Comparison of ENCODE assay signal across 12 cellular contexts in genomic region chr17:77667478-77667877, GRCh38.
DNase-seq lines count a peak whose midpoint lies in the region; ATAC-seq and TF ChIP-seq lines count a peak whose summit lies in the region.
"Had no signal": no experiment of that assay in that cellular context is flagged by ENCODE, and none has a peak within 500 bp of the region (broad histone marks: within the 10 kb centered on the region; RNA-seq: fewer than 3 reads in every experiment).

No MANE protein-coding gene starts in this region.

- peaks cover 0 to 4% (median 0%) of the 10 kb centered on the region in 3 donors for H3K27me3 ChIP-seq in stomach
- H3K27me3 ChIP-seq in testis, result no peaks in the 10 kb centered on the region

- ATAC-seq in effector memory CD8-positive, alpha-beta T cell (replicated peaks), result no peak
- no peak for ATAC-seq in HG02884 (IDR thresholded peaks at IDR 0.05; ENCODE audit: unreplicated experiment)
- ATAC-seq: GM23338 had no signal

- no peak overlapping the region for H3K9ac ChIP-seq in SK-N-MC (ENCODE audit: insufficient read length)

- H3K9me3 ChIP-seq in SK-N-MC (ENCODE audit: low read depth, low read length) (peaks cover 12% of the 10 kb centered on the region; the same call in 1 of the 2 replicates), stomach (peaks cover 0 to 13% (median 3%) of the 10 kb centered on the region in 4 donors), testis (no peaks in the 10 kb centered on the region)

- H3K27me3 Mint-ChIP-seq in activated naive CD4-positive, alpha-beta T cell treated with anti-CD3 and anti-CD28 coated beads for 36 hours (ENCODE audit: low read depth), result no peaks in the 10 kb centered on the region
- H3K27me3 Mint-ChIP-seq in effector memory CD8-positive, alpha-beta T cell, result no peaks in the 10 kb centered on the region

- H3K9me3 Mint-ChIP-seq in activated naive CD4-positive, alpha-beta T cell treated with anti-CD3 and anti-CD28 coated beads for 36 hours, result peaks cover 22% of the 10 kb centered on the region
- H3K9me3 Mint-ChIP-seq in effector memory CD8-positive, alpha-beta T cell, result no peaks in the 10 kb centered on the region

- peak overlapping the region; percentile 58; the same call in 1 of the 2 replicates for H3K4me3 ChIP-seq in SK-N-MC
- H3K4me3 ChIP-seq in stomach, result no peak overlapping the region
- no peak overlapping the region for H3K4me3 ChIP-seq in testis
- H3K4me3 ChIP-seq: GM23338 had no signal

- TF ChIP-seq EP300 in stomach (IDR thresholded peaks at IDR 0.05), result no peak

- intact Hi-C loops in activated naive CD4-positive, alpha-beta T cell treated with anti-CD3 and anti-CD28 coated beads for 36 hours (cut with micrococcal nuclease), result loop anchor here (1.0 to 2.0 kb wide), 4 partner anchors 22 to 291 kb away; partner anchors contain the start of gene TNRC6C
- intact Hi-C loops in stomach (cut with DNase I; ENCODE audit: low total_unique reads), result no loop called here
- intact Hi-C loops in testis (cut with DNase I; ENCODE audit: low total_unique reads), result no loop called here

- peak overlapping the region; percentile 98 for H3K27ac Mint-ChIP-seq in activated naive CD4-positive, alpha-beta T cell treated with anti-CD3 and anti-CD28 coated beads for 36 hours
- H3K27ac Mint-ChIP-seq in effector memory CD8-positive, alpha-beta T cell, result peak overlapping the region; percentile 88 to 96
- H3K27ac Mint-ChIP-seq: GM23338, progenitor cell of endocrine pancreas had no signal

- peak overlapping the region; percentile 94 for H3K4me3 Mint-ChIP-seq in activated naive CD4-positive, alpha-beta T cell treated with anti-CD3 and anti-CD28 coated beads for 36 hours
- peak overlapping the region; percentile 85 to 94 for H3K4me3 Mint-ChIP-seq in effector memory CD8-positive, alpha-beta T cell
- H3K4me3 Mint-ChIP-seq: GM23338 had no signal

- H3K4me1 Mint-ChIP-seq in activated naive CD4-positive, alpha-beta T cell treated with anti-CD3 and anti-CD28 coated beads for 36 hours (ENCODE audit: low read depth), result peaks cover 49% of the 10 kb centered on the region
- H3K4me1 Mint-ChIP-seq in effector memory CD8-positive, alpha-beta T cell (ENCODE audit: low read depth in 2 of 2), result peaks cover 24 to 44% of the 10 kb centered on the region in 2 donors

- peaks cover 20% of the 10 kb centered on the region for H3K36me3 Mint-ChIP-seq in activated naive CD4-positive, alpha-beta T cell treated with anti-CD3 and anti-CD28 coated beads for 36 hours (ENCODE audit: low read depth)
- H3K36me3 Mint-ChIP-seq in effector memory CD8-positive, alpha-beta T cell (ENCODE audit: insufficient read depth), result peaks cover 4% of the 10 kb centered on the region

- H3K4me1 ChIP-seq in stomach, result peaks cover 0 to 11% (median 0%) of the 10 kb centered on the region in 4 donors
- no peaks in the 10 kb centered on the region for H3K4me1 ChIP-seq in testis

- CTCF ChIA-PET in activated naive CD4-positive, alpha-beta T cell treated with anti-CD3 and anti-CD28 coated beads for 36 hours (lab: Charles Lee), result interaction anchor here (0.6 to 1.3 kb wide), 4 partner anchors 21 to 337 kb away, joined by 3 to 4 read pairs (median 3); no protein-coding TSS in a partner anchor

- TF ChIP-seq POLR2A in stomach (IDR thresholded peaks at IDR 0.05) (no peak), testis (IDR thresholded peaks at IDR 0.05) (no peak)

- DNase-seq in activated naive CD4-positive, alpha-beta T cell treated with anti-CD3 and anti-CD28 coated beads for 36 hours, result peak; percentile 45
- no peak for DNase-seq in activated naive CD4-positive, alpha-beta T cell treated with Interleukin-2 at 50 U/mL for 16 hours
- DNase-seq in SK-N-MC (ENCODE audit: low read depth, low spot score), result no peak
- DNase-seq in effector memory CD8-positive, alpha-beta T cell, result no peak
- no peak for DNase-seq in mesenteric fat pad (ENCODE audit: low spot score)
- DNase-seq in stomach, result no peak
- no peak for DNase-seq in testis
- DNase-seq: caudate nucleus, NCI-H82 had no signal

- H3K27ac ChIP-seq in SK-N-MC, result peak overlapping the region; percentile 92
- peak overlapping the region in 1 of 5 donors; percentile 11 for H3K27ac ChIP-seq in stomach
- no peak overlapping the region for H3K27ac ChIP-seq in testis

- 54 to 64% (median 58%) methylated on average over 1 of the region's 1 CpG for WGBS in stomach, 5 donors
- 38 to 64% methylated on average over 1 of the region's 1 CpG for WGBS in testis, 2 donors

- 0 out of 2 replicates have a peak, but pooled peaks cover 4% of the 10 kb centered on the region for H3K36me3 ChIP-seq in SK-N-MC (ENCODE audit: insufficient read depth, low read length)
- no peaks in the 10 kb centered on the region for H3K36me3 ChIP-seq in stomach
- no peaks in the 10 kb centered on the region for H3K36me3 ChIP-seq in testis (ENCODE audit: low read depth, missing control alignments)

- TF ChIP-seq CTCF in stomach (IDR thresholded peaks at IDR 0.05) (no peak), testis (IDR thresholded peaks at IDR 0.05) (no peak)
